In genomic region chr1:156420209-156421061, GRCh38 we compare ENCODE assay signal across 1 cellular context.
TF ChIP-seq lines count a peak whose summit lies in the region.

No MANE protein-coding gene starts in this region.

TF ChIP-seq in K562, 482 proteins besides CTCF, POLR2A, EP300 and RAD21 (continued from another document):
- TF ChIP-seq L3MBTL2 (IDR thresholded peaks at IDR 0.05), result peak; percentile 48; the same call in 1 of the 2 replicates
- no peak for TF ChIP-seq MLLT1 (IDR thresholded peaks at IDR 0.05)
- peak; percentile 91 for TF ChIP-seq ZNF436 (CRISPR knock-in tag; IDR thresholded peaks at IDR 0.05)
- no peak for TF ChIP-seq MEIS2 (IDR thresholded peaks at IDR 0.05; ENCODE audit: partially characterized antibody)
- TF ChIP-seq CCNT2 (IDR thresholded peaks at IDR 0.05; ENCODE audit: borderline replicate concordance, extremely low read depth, insufficient read length, low read depth, low read length), result peak; percentile 38
- peak; percentile 6; the same call in 1 of the 2 replicates for TF ChIP-seq CREM (IDR thresholded peaks at IDR 0.05; ENCODE audit: low read depth)
- TF ChIP-seq ELF4 (CRISPR knock-in tag; IDR thresholded peaks at IDR 0.05), result no peak
- peak; percentile 74; the same call in 1 of the 2 replicates for TF ChIP-seq BCOR (IDR thresholded peaks at IDR 0.05)
- TF ChIP-seq NRF1 (conservative IDR thresholded peaks at IDR 0.05 in 1 of 2, IDR thresholded peaks at IDR 0.05 in 1 of 2), result peak; percentile 39 to 47; a peak in 1 of 4 replicates
- peak; percentile 31 to 67 for TF ChIP-seq E2F6 (IDR thresholded peaks at IDR 0.05; ENCODE audit: borderline replicate concordance in 1 of 2, extremely low read depth in 1 of 2, insufficient read depth in 1 of 2, insufficient read length in 1 of 2, low read depth in 1 of 2, low read length in 1 of 2, poor library complexity in 1 of 2, severe bottlenecking in 1 of 2)
- no peak for TF ChIP-seq ZNF740 (CRISPR knock-in tag; IDR thresholded peaks at IDR 0.05)
- peak in 1 of 2 experiments; percentile 6; a peak in 1 of 4 replicates for TF ChIP-seq ZNF740 (tag; IDR thresholded peaks at IDR 0.05)
- TF ChIP-seq TSC22D4 (tag; IDR thresholded peaks at IDR 0.05), result no peak
- no peak for TF ChIP-seq NELFE (IDR thresholded peaks at IDR 0.05; ENCODE audit: insufficient read depth, insufficient read length)
- TF ChIP-seq RFX5 (IDR thresholded peaks at IDR 0.05; ENCODE audit: low read depth, low read length), result no peak
- TF ChIP-seq NR4A1 (CRISPR knock-in tag; IDR thresholded peaks at IDR 0.05), result no peak
- no peak for TF ChIP-seq NR4A1 (tag; IDR thresholded peaks at IDR 0.05)
TF ChIP-seq in K562: peak in this region for 27.
